1 cellular context compared by ENCODE assay signal in the genomic region with DNA sequence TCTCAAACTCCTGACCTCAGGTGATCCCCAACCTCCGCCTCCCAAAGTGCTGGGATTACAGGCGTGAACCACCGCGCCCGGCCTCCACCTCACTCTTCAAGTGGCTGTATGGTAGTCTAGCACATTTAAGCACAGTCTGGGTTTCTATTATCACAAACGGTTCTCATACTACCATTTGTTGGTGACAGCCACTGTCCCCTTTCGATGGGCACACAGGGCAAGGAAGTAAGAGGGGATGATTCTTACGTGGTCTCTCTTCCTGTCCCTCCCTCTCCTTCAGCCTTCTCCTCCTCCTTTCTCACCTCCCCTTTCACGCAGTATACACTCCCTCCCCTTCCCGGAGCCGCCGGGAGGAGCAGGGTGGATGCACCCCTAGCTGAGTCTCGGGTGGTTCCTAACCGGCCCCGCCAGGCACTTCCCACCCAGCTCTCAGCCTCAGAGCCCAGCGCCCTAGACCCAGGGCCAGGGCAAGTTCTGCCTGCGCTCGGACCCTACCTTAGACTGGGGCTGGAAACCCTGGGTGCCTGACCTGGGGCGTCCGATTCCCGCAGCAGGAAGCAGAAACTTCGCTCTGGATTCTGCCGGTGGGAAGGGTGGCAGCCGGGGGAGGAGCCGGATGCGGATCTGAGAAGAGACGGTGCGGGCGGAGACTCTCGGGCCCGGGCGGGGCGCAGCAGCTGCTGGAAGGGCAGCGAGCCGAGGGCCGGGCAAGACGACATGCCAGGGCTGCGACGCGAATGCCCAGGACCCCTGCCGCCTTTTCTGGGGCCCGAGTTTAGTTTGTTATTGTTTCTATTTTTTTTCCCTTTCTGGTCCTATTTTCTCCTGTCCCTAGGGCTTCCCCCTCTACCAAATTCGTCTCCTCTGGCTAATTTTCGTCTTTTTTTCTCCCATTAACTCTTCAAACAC.
A peak's percentile ranks its signal among the peaks of the same experiment; 100 is the strongest.
TF ChIP-seq lines count a peak whose summit lies in the region.

A gene (minus strand): TSS at position 626 of the 909 bp plus-strand sequence. CDS start 5,062 bp downstream, outside the sequence.

TF ChIP-seq in HepG2, 621 proteins besides CTCF, POLR2A, EP300 and RAD21 (continued from another document and continues in another):
- TF ChIP-seq, protein P1, sequence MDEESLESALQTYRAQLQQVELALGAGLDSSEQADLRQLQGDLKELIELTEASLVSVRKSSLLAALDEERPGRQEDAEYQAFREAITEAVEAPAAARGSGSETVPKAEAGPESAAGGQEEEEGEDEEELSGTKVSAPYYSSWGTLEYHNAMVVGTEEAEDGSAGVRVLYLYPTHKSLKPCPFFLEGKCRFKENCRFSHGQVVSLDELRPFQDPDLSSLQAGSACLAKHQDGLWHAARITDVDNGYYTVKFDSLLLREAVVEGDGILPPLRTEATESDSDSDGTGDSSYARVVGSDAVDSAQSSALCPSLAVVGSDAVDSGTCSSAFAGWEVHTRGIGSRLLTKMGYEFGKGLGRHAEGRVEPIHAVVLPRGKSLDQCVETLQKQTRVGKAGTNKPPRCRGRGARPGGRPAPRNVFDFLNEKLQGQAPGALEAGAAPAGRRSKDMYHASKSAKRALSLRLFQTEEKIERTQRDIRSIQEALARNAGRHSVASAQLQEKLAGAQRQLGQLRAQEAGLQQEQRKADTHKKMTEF (CRISPR knock-in tag; IDR thresholded peaks at IDR 0.05): peak; percentile 89
- TF ChIP-seq HNRNPL (IDR thresholded peaks at IDR 0.05; ENCODE audit: low read depth, low read length) (peak; percentile 97), SRY (CRISPR knock-in tag; IDR thresholded peaks at IDR 0.05) (peak; percentile 78), HIVEP1 (CRISPR knock-in tag; IDR thresholded peaks at IDR 0.05) (peak; percentile 94), RXRB (CRISPR knock-in tag; IDR thresholded peaks at IDR 0.05; ENCODE audit: borderline replicate concordance) (0 out of 2 replicates have a peak, but pooled peaks have one; percentile 17), PAF1 (CRISPR knock-in tag; IDR thresholded peaks at IDR 0.05) (no peak), SUZ12 (IDR thresholded peaks at IDR 0.05; ENCODE audit: low read depth, low read length) (no peak), SRSF4 (IDR thresholded peaks at IDR 0.05; ENCODE audit: low read depth, low read length, poor library complexity, severe bottlenecking) (no peak), NR2F1 (CRISPR knock-in tag; IDR thresholded peaks at IDR 0.05) (no peak), ZNF274 (CRISPR knock-in tag; IDR thresholded peaks at IDR 0.05) (peak; percentile 78), TCF12 (IDR thresholded peaks at IDR 0.05) (no peak), TCF12 (CRISPR knock-in tag; IDR thresholded peaks at IDR 0.05) (no peak; the same call in 1 of the 2 replicates), ZNF180 (CRISPR knock-in tag; IDR thresholded peaks at IDR 0.05; ENCODE audit: borderline replicate concordance, low read depth) (no peak), SP140L (CRISPR knock-in tag; IDR thresholded peaks at IDR 0.05; ENCODE audit: borderline replicate concordance) (no peak), BRCA1 (CRISPR knock-in tag; IDR thresholded peaks at IDR 0.05) (peak; percentile 80; the same call in 1 of the 2 replicates), ZNF431 (CRISPR knock-in tag; IDR thresholded peaks at IDR 0.05; ENCODE audit: borderline replicate concordance, low read depth) (0 out of 2 replicates have a peak, but pooled peaks have one; percentile 85), ZNF703 (CRISPR knock-in tag; IDR thresholded peaks at IDR 0.05; ENCODE audit: borderline replicate concordance) (no peak), GZF1 (CRISPR knock-in tag; IDR thresholded peaks at IDR 0.05) (peak; percentile 90; the same call in 1 of the 2 replicates), BRD4 (CRISPR knock-in tag; IDR thresholded peaks at IDR 0.05) (peak; percentile 72; the same call in 1 of the 2 replicates), ZFP36 (IDR thresholded peaks at IDR 0.05; ENCODE audit: borderline replicate concordance, low read depth, low read length, partially characterized antibody) (no peak), POLR2AphosphoS2 (IDR thresholded peaks at IDR 0.05; ENCODE audit: low read depth, low read length) (no peak), ZFP1 (CRISPR knock-in tag; IDR thresholded peaks at IDR 0.05) (no peak), PRMT3 (CRISPR knock-in tag; IDR thresholded peaks at IDR 0.05; ENCODE audit: borderline replicate concordance, low read depth) (no peak; the same call in 1 of the 2 replicates), WIZ (CRISPR knock-in tag; IDR thresholded peaks at IDR 0.05) (no peak), NFATC3 (CRISPR knock-in tag; IDR thresholded peaks at IDR 0.05) (peak; percentile 72; the same call in 1 of the 2 replicates), KDM6A (CRISPR knock-in tag; IDR thresholded peaks at IDR 0.05; ENCODE audit: low read depth) (no peak), ZNF678 (CRISPR knock-in tag; IDR thresholded peaks at IDR 0.05) (peak; percentile 86), ATF1 (CRISPR knock-in tag; IDR thresholded peaks at IDR 0.05) (no peak), ZNF20 (CRISPR knock-in tag; IDR thresholded peaks at IDR 0.05) (no peak), ZNF383 (CRISPR knock-in tag; IDR thresholded peaks at IDR 0.05; ENCODE audit: borderline replicate concordance) (peak; percentile 58; the same call in 1 of the 2 replicates), MYC (CRISPR knock-in tag; IDR thresholded peaks at IDR 0.05; ENCODE audit: borderline replicate concordance) (peak; percentile 54), ZNF569 (CRISPR knock-in tag; IDR thresholded peaks at IDR 0.05; ENCODE audit: borderline replicate concordance) (no peak), KDM3A (CRISPR knock-in tag; IDR thresholded peaks at IDR 0.05; ENCODE audit: low read depth) (no peak), MIXL1 (CRISPR knock-in tag; IDR thresholded peaks at IDR 0.05) (no peak), ZNF746 (CRISPR knock-in tag; IDR thresholded peaks at IDR 0.05) (peak; percentile 23; the same call in 1 of the 2 replicates), NONO (IDR thresholded peaks at IDR 0.05) (no peak), NONO (CRISPR knock-in tag; conservative IDR thresholded peaks at IDR 0.05) (peak; percentile 62), AGO1 (IDR thresholded peaks at IDR 0.05; ENCODE audit: low read depth, low read length, poor library complexity, severe bottlenecking) (peak; percentile 65), ZNF605 (CRISPR knock-in tag; IDR thresholded peaks at IDR 0.05) (peak; percentile 60; the same call in 1 of the 2 replicates), HNRNPK (IDR thresholded peaks at IDR 0.05; ENCODE audit: low read depth, low read length, poor library complexity, severe bottlenecking) (peak; percentile 25), JARID2 (CRISPR knock-in tag; IDR thresholded peaks at IDR 0.05; ENCODE audit: insufficient replicate concordance) (no peak), NCOA1 (CRISPR knock-in tag; IDR thresholded peaks at IDR 0.05) (0 out of 2 replicates have a peak, but pooled peaks have one; percentile 29)
- TF ChIP-seq, protein P2, sequence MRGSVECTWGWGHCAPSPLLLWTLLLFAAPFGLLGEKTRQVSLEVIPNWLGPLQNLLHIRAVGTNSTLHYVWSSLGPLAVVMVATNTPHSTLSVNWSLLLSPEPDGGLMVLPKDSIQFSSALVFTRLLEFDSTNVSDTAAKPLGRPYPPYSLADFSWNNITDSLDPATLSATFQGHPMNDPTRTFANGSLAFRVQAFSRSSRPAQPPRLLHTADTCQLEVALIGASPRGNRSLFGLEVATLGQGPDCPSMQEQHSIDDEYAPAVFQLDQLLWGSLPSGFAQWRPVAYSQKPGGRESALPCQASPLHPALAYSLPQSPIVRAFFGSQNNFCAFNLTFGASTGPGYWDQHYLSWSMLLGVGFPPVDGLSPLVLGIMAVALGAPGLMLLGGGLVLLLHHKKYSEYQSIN (CRISPR knock-in tag; IDR thresholded peaks at IDR 0.05; ENCODE audit: borderline replicate concordance): 0 out of 2 replicates have a peak, but pooled peaks have one; percentile 71
- TF ChIP-seq, protein P3, sequence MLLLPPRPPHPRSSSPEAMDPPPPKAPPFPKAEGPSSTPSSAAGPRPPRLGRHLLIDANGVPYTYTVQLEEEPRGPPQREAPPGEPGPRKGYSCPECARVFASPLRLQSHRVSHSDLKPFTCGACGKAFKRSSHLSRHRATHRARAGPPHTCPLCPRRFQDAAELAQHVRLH (CRISPR knock-in tag; IDR thresholded peaks at IDR 0.05; ENCODE audit: borderline replicate concordance, low read depth): peak; percentile 56; the same call in 1 of the 2 replicates
- TF ChIP-seq, protein P4, sequence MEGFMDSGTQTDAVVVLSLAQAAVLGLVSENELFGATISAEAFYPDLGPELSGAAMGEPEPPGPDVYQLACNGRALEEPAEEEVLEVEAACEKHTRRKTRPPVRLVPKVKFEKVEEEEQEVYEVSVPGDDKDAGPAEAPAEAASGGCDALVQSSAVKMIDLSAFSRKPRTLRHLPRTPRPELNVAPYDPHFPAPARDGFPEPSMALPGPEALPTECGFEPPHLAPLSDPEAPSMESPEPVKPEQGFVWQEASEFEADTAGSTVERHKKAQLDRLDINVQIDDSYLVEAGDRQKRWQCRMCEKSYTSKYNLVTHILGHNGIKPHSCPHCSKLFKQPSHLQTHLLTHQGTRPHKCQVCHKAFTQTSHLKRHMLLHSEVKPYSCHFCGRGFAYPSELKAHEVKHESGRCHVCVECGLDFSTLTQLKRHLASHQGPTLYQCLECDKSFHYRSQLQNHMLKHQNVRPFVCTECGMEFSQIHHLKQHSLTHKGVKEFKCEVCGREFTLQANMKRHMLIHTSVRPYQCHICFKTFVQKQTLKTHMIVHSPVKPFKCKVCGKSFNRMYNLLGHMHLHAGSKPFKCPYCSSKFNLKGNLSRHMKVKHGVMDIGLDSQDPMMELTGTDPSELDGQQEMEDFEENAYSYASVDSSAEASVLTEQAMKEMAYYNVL (CRISPR knock-in tag; IDR thresholded peaks at IDR 0.05; ENCODE audit: borderline replicate concordance): peak; percentile 90
- TF ChIP-seq, protein P5, sequence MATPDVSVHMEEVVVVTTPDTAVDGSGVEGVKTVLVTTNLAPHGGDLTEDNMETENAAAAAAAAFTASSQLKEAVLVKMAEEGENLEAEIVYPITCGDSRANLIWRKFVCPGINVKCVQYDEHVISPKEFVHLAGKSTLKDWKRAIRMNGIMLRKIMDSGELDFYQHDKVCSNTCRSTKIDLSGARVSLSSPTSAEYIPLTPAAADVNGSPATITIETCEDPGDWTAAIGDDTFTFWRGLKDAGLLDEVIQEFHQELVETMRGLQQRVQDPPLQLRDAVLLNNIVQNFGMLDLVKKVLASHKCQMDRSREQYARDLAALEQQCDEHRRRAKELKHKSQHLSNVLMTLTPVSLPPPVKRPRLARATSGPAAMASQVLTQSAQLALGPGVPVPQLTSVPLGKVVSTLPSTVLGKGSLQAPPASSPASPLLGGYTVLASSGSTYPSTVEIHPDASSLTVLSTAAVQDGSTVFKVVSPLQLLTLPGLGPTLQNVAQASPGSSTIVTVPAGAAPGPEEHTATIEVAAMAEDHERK (CRISPR knock-in tag; IDR thresholded peaks at IDR 0.05; ENCODE audit: low read depth): no peak
- TF ChIP-seq, protein P6, sequence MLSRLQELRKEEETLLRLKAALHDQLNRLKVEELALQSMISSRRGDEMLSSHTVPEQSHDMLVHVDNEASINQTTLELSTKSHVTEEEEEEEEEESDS (CRISPR knock-in tag; IDR thresholded peaks at IDR 0.05; ENCODE audit: borderline replicate concordance): no peak
- TF ChIP-seq, protein P7, sequence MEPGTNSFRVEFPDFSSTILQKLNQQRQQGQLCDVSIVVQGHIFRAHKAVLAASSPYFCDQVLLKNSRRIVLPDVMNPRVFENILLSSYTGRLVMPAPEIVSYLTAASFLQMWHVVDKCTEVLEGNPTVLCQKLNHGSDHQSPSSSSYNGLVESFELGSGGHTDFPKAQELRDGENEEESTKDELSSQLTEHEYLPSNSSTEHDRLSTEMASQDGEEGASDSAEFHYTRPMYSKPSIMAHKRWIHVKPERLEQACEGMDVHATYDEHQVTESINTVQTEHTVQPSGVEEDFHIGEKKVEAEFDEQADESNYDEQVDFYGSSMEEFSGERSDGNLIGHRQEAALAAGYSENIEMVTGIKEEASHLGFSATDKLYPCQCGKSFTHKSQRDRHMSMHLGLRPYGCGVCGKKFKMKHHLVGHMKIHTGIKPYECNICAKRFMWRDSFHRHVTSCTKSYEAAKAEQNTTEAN (CRISPR knock-in tag; conservative IDR thresholded peaks at IDR 0.05): 0 out of 2 replicates have a peak, but pooled peaks have one; percentile 78
- TF ChIP-seq, protein P8, sequence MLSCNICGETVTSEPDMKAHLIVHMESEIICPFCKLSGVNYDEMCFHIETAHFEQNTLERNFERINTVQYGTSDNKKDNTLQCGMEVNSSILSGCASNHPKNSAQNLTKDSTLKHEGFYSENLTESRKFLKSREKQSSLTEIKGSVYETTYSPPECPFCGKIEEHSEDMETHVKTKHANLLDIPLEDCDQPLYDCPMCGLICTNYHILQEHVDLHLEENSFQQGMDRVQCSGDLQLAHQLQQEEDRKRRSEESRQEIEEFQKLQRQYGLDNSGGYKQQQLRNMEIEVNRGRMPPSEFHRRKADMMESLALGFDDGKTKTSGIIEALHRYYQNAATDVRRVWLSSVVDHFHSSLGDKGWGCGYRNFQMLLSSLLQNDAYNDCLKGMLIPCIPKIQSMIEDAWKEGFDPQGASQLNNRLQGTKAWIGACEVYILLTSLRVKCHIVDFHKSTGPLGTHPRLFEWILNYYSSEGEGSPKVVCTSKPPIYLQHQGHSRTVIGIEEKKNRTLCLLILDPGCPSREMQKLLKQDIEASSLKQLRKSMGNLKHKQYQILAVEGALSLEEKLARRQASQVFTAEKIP (CRISPR knock-in tag; IDR thresholded peaks at IDR 0.05; ENCODE audit: borderline replicate concordance): no peak
- TF ChIP-seq, protein P9, sequence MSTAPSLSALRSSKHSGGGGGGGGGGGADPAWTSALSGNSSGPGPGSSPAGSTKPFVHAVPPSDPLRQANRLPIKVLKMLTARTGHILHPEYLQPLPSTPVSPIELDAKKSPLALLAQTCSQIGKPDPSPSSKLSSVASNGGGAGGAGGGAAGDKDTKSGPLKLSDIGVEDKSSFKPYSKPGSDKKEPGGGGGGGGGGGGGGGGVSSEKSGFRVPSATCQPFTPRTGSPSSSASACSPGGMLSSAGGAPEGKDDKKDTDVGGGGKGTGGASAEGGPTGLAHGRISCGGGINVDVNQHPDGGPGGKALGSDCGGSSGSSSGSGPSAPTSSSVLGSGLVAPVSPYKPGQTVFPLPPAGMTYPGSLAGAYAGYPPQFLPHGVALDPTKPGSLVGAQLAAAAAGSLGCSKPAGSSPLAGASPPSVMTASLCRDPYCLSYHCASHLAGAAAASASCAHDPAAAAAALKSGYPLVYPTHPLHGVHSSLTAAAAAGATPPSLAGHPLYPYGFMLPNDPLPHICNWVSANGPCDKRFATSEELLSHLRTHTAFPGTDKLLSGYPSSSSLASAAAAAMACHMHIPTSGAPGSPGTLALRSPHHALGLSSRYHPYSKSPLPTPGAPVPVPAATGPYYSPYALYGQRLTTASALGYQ (CRISPR knock-in tag; IDR thresholded peaks at IDR 0.05): peak; percentile 80
- TF ChIP-seq, protein P10, sequence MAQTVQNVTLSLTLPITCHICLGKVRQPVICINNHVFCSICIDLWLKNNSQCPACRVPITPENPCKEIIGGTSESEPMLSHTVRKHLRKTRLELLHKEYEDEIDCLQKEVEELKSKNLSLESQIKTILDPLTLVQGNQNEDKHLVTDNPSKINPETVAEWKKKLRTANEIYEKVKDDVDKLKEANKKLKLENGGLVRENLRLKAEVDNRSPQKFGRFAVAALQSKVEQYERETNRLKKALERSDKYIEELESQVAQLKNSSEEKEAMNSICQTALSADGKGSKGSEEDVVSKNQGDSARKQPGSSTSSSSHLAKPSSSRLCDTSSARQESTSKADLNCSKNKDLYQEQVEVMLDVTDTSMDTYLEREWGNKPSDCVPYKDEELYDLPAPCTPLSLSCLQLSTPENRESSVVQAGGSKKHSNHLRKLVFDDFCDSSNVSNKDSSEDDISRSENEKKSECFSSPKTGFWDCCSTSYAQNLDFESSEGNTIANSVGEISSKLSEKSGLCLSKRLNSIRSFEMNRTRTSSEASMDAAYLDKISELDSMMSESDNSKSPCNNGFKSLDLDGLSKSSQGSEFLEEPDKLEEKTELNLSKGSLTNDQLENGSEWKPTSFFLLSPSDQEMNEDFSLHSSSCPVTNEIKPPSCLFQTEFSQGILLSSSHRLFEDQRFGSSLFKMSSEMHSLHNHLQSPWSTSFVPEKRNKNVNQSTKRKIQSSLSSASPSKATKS (CRISPR knock-in tag; IDR thresholded peaks at IDR 0.05): peak; percentile 18; the same call in 1 of the 2 replicates
